29 cellular contexts compared by ENCODE assay signal in genomic region chr20:59813126-59813947, GRCh38.
A peak's percentile ranks its signal among the peaks of the same experiment; 100 is the strongest.
DNase-seq lines count a peak whose midpoint lies in the region; ATAC-seq and TF ChIP-seq lines count a peak whose summit lies in the region.
"Had no signal": no experiment of that assay in that cellular context is flagged by ENCODE, and none has a peak within 500 bp of the region (broad histone marks: within the 10 kb centered on the region; RNA-seq: fewer than 3 reads in every experiment).

No MANE protein-coding gene starts in this region.

- intact Hi-C loops in dorsolateral prefrontal cortex (cut with DNase I) (no loop called here), testis (cut with DNase I; ENCODE audit: low total_unique reads) (no loop called here)

- H3K27ac Mint-ChIP-seq in activated CD8-positive, alpha-beta memory T cell treated with anti-CD3 and anti-CD28 coated beads, Interleukin-2, amount 10 ng/mL, durations not matched to agents 7 days and 5 days, result no peak overlapping the region
- H3K27ac Mint-ChIP-seq in neural progenitor cell, result peak overlapping the region; percentile 43
- H3K27ac Mint-ChIP-seq: B cell; IgD-negative memory B cell; naive B cell; stimulated activated naive CD8-positive, alpha-beta T cell treated with anti-CD3 and anti-CD28 coated beads, Interleukin-15, Interleukin-2, amounts not matched to agents 100 ng/mL and 50 ng/mL, for 24 hours had no signal

- peak; percentile 8 for DNase-seq in activated CD8-positive, alpha-beta memory T cell treated with anti-CD3 and anti-CD28 coated beads, Interleukin-2, amount 10 ng/mL, durations not matched to agents 7 days and 5 days
- no peak for DNase-seq in activated CD8-positive, alpha-beta memory T cell treated with anti-CD3 and anti-CD28 coated beads, Interleukin-2, amount 50 U/mL, for 4 hours
- DNase-seq in dorsolateral prefrontal cortex (peak in 1 of 10 donors; percentile 8), neural progenitor cell (ENCODE audit: low spot score) (no peak), testis (peak; percentile 9), NCI-H2227 (lab: John Stamatoyannopoulos, UW; ENCODE audit: unreplicated experiment) (no peak)
- DNase-seq: activated CD4-positive, alpha-beta T cell treated with anti-CD3 and anti-CD28 coated beads, Interleukin-2, amount 50 U/mL, for 1 hour; activated naive CD4-positive, alpha-beta T cell; brain microvascular endothelial cell; cortex of kidney; DMS53; glutamatergic neuron; left cardiac atrium; naive B cell; NCI-H1105; NCI-H2029 treated with DMSO at 0.1 percent for 48 hours; NCI-H82; right cardiac atrium; stimulated activated CD4-positive, alpha-beta T cell treated with anti-CD3 and anti-CD28 coated beads, Interleukin-4, amount 100 ng/mL, for 4 hours; T-helper 2 cell had no signal

- H3K4me3 ChIP-seq in dorsolateral prefrontal cortex (no peak overlapping the region), neural progenitor cell (no peak overlapping the region), testis (no peak overlapping the region)
- H3K4me3 ChIP-seq: adrenal gland, ovary, upper lobe of left lung had no signal

- no peaks in the 10 kb centered on the region for H3K4me1 Mint-ChIP-seq in activated CD8-positive, alpha-beta memory T cell treated with anti-CD3 and anti-CD28 coated beads, Interleukin-2, amount 10 ng/mL, durations not matched to agents 7 days and 5 days
- H3K4me1 Mint-ChIP-seq in neural progenitor cell, result peaks cover 23% of the 10 kb centered on the region
- H3K4me1 Mint-ChIP-seq: B cell, IgD-negative memory B cell, naive B cell had no signal

- peak overlapping the region in 53 of 59 donors; percentile 24 to 87 (median 73) for H3K27ac ChIP-seq in dorsolateral prefrontal cortex
- no peak overlapping the region for H3K27ac ChIP-seq in neural progenitor cell
- no peak overlapping the region for H3K27ac ChIP-seq in testis
- H3K27ac ChIP-seq: adrenal gland, brain microvascular endothelial cell, ovary, upper lobe of left lung had no signal

- no peak overlapping the region for H3K9ac ChIP-seq in neural progenitor cell

- no peak overlapping the region for H3K4me3 Mint-ChIP-seq in activated CD8-positive, alpha-beta memory T cell treated with anti-CD3 and anti-CD28 coated beads, Interleukin-2, amount 10 ng/mL, durations not matched to agents 7 days and 5 days
- H3K4me3 Mint-ChIP-seq in neural progenitor cell, result no peak overlapping the region
- H3K4me3 Mint-ChIP-seq: B cell; IgD-negative memory B cell; naive B cell; stimulated activated naive CD8-positive, alpha-beta T cell treated with anti-CD3 and anti-CD28 coated beads, Interleukin-15, Interleukin-2, amounts not matched to agents 100 ng/mL and 50 ng/mL, for 24 hours had no signal

- H3K27me3 Mint-ChIP-seq in activated CD8-positive, alpha-beta memory T cell treated with anti-CD3 and anti-CD28 coated beads, Interleukin-2, amount 10 ng/mL, durations not matched to agents 7 days and 5 days, result no peaks in the 10 kb centered on the region
- H3K27me3 Mint-ChIP-seq in neural progenitor cell (ENCODE audit: insufficient read depth, low read depth), result peaks cover 12% of the 10 kb centered on the region
- H3K27me3 Mint-ChIP-seq: B cell; stimulated activated naive CD8-positive, alpha-beta T cell treated with anti-CD3 and anti-CD28 coated beads, Interleukin-15, Interleukin-2, amounts not matched to agents 100 ng/mL and 50 ng/mL, for 24 hours had no signal

- no peaks in the 10 kb centered on the region for H3K9me3 ChIP-seq in neural progenitor cell (ENCODE audit: low read depth)
- no peaks in the 10 kb centered on the region for H3K9me3 ChIP-seq in testis
- H3K9me3 ChIP-seq: adrenal gland, ovary, upper lobe of left lung had no signal

- H3F3A ChIP-seq in neural progenitor cell (ENCODE audit: low read depth), result peaks cover 5% of the 10 kb centered on the region

- no peaks in the 10 kb centered on the region for H3K36me3 ChIP-seq in neural progenitor cell
- H3K36me3 ChIP-seq in testis (ENCODE audit: low read depth, missing control alignments), result no peaks in the 10 kb centered on the region
- H3K36me3 ChIP-seq: adrenal gland, brain microvascular endothelial cell, ovary, upper lobe of left lung had no signal

- no peaks in the 10 kb centered on the region for H3K79me2 ChIP-seq in neural progenitor cell (ENCODE audit: low read depth)

- H3K27me3 ChIP-seq in dorsolateral prefrontal cortex (no peaks in the 10 kb centered on the region), neural progenitor cell (no peaks in the 10 kb centered on the region), testis (no peaks in the 10 kb centered on the region)
- H3K27me3 ChIP-seq: adrenal gland, brain microvascular endothelial cell, ovary, upper lobe of left lung had no signal

- H3K36me3 Mint-ChIP-seq in activated CD8-positive, alpha-beta memory T cell treated with anti-CD3 and anti-CD28 coated beads, Interleukin-2, amount 10 ng/mL, durations not matched to agents 7 days and 5 days, result no peaks in the 10 kb centered on the region
- no peaks in the 10 kb centered on the region for H3K36me3 Mint-ChIP-seq in neural progenitor cell
- H3K36me3 Mint-ChIP-seq: naive B cell had no signal

- ATAC-seq in activated CD8-positive, alpha-beta memory T cell treated with anti-CD3 and anti-CD28 coated beads, Interleukin-2, amount 10 ng/mL, durations not matched to agents 7 days and 5 days, result no peak
- ATAC-seq in GM19467 (IDR thresholded peaks at IDR 0.05; ENCODE audit: unreplicated experiment), result no peak
- no peak for ATAC-seq in HG02642 (IDR thresholded peaks at IDR 0.05; ENCODE audit: poor library complexity, unreplicated experiment)
- ATAC-seq: left cardiac atrium, SK-N-SH treated with all-trans-retinoic acid at 6 μM for 48 hours had no signal

- H3K4me1 ChIP-seq in neural progenitor cell, result peaks cover 14% of the 10 kb centered on the region
- no peaks in the 10 kb centered on the region for H3K4me1 ChIP-seq in testis
- H3K4me1 ChIP-seq: adrenal gland, upper lobe of left lung had no signal

- H3K9me3 Mint-ChIP-seq in activated CD8-positive, alpha-beta memory T cell treated with anti-CD3 and anti-CD28 coated beads, Interleukin-2, amount 10 ng/mL, durations not matched to agents 7 days and 5 days (ENCODE audit: low read depth), result no peaks in the 10 kb centered on the region
- H3K9me3 Mint-ChIP-seq in neural progenitor cell, result no peaks in the 10 kb centered on the region
- H3K9me3 Mint-ChIP-seq: IgD-negative memory B cell; stimulated activated naive CD8-positive, alpha-beta T cell treated with anti-CD3 and anti-CD28 coated beads, Interleukin-15, Interleukin-2, amounts not matched to agents 100 ng/mL and 50 ng/mL, for 24 hours had no signal

- H4K20me1 ChIP-seq in neural progenitor cell (ENCODE audit: low read depth), result no peaks in the 10 kb centered on the region

- CTCF ChIA-PET in activated CD8-positive, alpha-beta memory T cell treated with anti-CD3 and anti-CD28 coated beads, Interleukin-2, amount 10 ng/mL, durations not matched to agents 7 days and 5 days (lab: Charles Lee), result no interaction called here

- no peak overlapping the region for H3K4me2 ChIP-seq in neural progenitor cell

- no peak for TF ChIP-seq POLR2A in testis (IDR thresholded peaks at IDR 0.05)

- H2AFZ ChIP-seq in neural progenitor cell (replicated peaks), result no peak overlapping the region

- WGBS in testis, 2 donors, result 93 to 98% methylated on average over 7 to 18 of the region's 18 CpGs

- TF ChIP-seq CTCF in dorsolateral prefrontal cortex (IDR thresholded peaks at IDR 0.05 in 54 of 56, conservative IDR thresholded peaks at IDR 0.05 in 2 of 56; ENCODE audit: low read depth in 1 of 56, partially characterized antibody in 56 of 56) (no peak), neural progenitor cell (IDR thresholded peaks at IDR 0.05) (no peak), testis (IDR thresholded peaks at IDR 0.05) (no peak)

Comparison
In these comparisons a context has a peak if more than half of its experiments do, and no peak if none do; other contexts are left out.
1. DNase-seq: peak in activated CD8-positive, alpha-beta memory T cell treated with anti-CD3 and anti-CD28 coated beads, Interleukin-2, amount 10 ng/mL, durations not matched to agents 7 days and 5 days (single experiment) and testis (single experiment); none in activated CD8-positive, alpha-beta memory T cell treated with anti-CD3 and anti-CD28 coated beads, Interleukin-2, amount 50 U/mL, for 4 hours (single experiment), neural progenitor cell (single experiment) and NCI-H2227 (single experiment).
2. H3K27ac ChIP-seq: peak in dorsolateral prefrontal cortex (53 of 59); none in neural progenitor cell (single experiment) and testis (0 of 2).